Comparison of ENCODE assay signal across 12 cellular contexts in the genomic region with DNA sequence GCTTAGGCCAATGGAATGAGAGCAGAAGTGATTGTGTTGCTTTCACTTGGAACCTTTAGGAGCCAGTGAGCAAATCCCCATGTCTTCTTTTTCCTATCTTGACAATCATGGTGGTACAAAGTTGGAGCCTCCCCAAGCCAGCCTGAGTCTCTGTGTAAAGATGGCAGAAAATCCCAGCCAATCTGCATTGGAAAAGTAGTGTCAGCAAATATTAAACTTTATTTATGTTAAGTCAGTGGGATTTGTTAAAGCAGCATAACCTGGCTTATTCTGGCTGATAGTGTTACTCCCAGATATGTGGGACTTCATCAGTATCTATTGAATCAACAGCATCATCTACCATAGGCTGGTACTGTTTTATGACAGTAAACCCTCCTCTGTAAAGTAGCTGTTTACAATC. TPM values are rescaled to one million over a fixed set of nuclear protein-coding genes. Genes with fewer than 3 reads are reported as not detected.
DNase-seq lines count a peak whose midpoint lies in the region; ATAC-seq and TF ChIP-seq lines count a peak whose summit lies in the region.
"Had no signal": no experiment of that assay in that cellular context is flagged by ENCODE, and none has a peak within 500 bp of the region (broad histone marks: within the 10 kb centered on the region; RNA-seq: fewer than 3 reads in every experiment).

No MANE protein-coding gene starts in this region.

- intact Hi-C loops in upper lobe of right lung (cut with DNase I) (no loop called here), PC-3 (cut with micrococcal nuclease) (no loop called here)

- ATAC-seq in upper lobe of right lung = no peak
- ATAC-seq in PC-3 = no peak
- ATAC-seq in GM21367 (IDR thresholded peaks at IDR 0.05; ENCODE audit: unreplicated experiment) = no peak
- ATAC-seq: left lung had no signal

- H4K20me1 ChIP-seq in BLaER1 = peaks cover 8% of the 10 kb centered on the region; the same call in 1 of the 2 replicates
- H4K20me1 ChIP-seq in neural progenitor cell (ENCODE audit: low read depth) = peaks cover 25% of the 10 kb centered on the region
- H4K20me1 ChIP-seq in PC-3 (ENCODE audit: low read length) = no peaks in the 10 kb centered on the region

- H3K4me3 ChIP-seq in BLaER1 = no peak overlapping the region
- peak overlapping the region; percentile 89 for H3K4me3 ChIP-seq in NT2/D1 (ENCODE audit: insufficient read length, low read depth)
- H3K4me3 ChIP-seq in fibroblast of pulmonary artery (replicated peaks; ENCODE audit: low read depth, low read length) = peak overlapping the region; percentile 80
- peak overlapping the region; percentile 87 for H3K4me3 ChIP-seq in neural progenitor cell
- H3K4me3 ChIP-seq in upper lobe of right lung = no peak overlapping the region
- no peak overlapping the region for H3K4me3 ChIP-seq in PC-3 (ENCODE audit: low read length)
- H3K4me3 ChIP-seq: SK-N-MC had no signal

- H3K27me3 Mint-ChIP-seq in neural progenitor cell (ENCODE audit: insufficient read depth, low read depth) = peaks cover 3% of the 10 kb centered on the region

- H3K9me2 ChIP-seq in PC-3 (replicated peaks; ENCODE audit: low read length) = no peaks in the 10 kb centered on the region

- H3K36me3 ChIP-seq in BLaER1 (no peaks in the 10 kb centered on the region), NT2/D1 (ENCODE audit: insufficient read depth, insufficient read length, low read length) (peaks cover 34% of the 10 kb centered on the region), neural progenitor cell (no peaks in the 10 kb centered on the region), upper lobe of right lung (no peaks in the 10 kb centered on the region), PC-3 (ENCODE audit: low read depth, low read length) (no peaks in the 10 kb centered on the region)
- H3K36me3 ChIP-seq: left lung had no signal

- no peak overlapping the region for H3K27ac Mint-ChIP-seq in neural progenitor cell

- DNase-seq in NT2/D1 (ENCODE audit: low read depth, low spot score) (no peak), fibroblast of pulmonary artery (ENCODE audit: low read depth) (no peak), neural progenitor cell (ENCODE audit: low spot score) (no peak), upper lobe of right lung (no peak), PC-3 (no peak), G401 (ENCODE audit: low spot score) (no peak)
- DNase-seq: DMS79; left lung; stimulated activated CD8-positive, alpha-beta memory T cell treated with anti-CD3 and anti-CD28 coated beads, Interleukin-4, amount 100 ng/mL, for 48 hours had no signal

- H3K36me3 Mint-ChIP-seq in neural progenitor cell = peaks cover 6% of the 10 kb centered on the region

- POLR2A ChIA-PET in PC-3 (lab: Charles Lee; ENCODE audit: unreplicated experiment) = no interaction called here

- TF ChIP-seq CTCF in fibroblast of pulmonary artery (IDR thresholded peaks at IDR 0.05; ENCODE audit: low read length, missing control alignments) (no peak), neural progenitor cell (IDR thresholded peaks at IDR 0.05) (no peak), upper lobe of right lung (IDR thresholded peaks at IDR 0.05) (no peak), PC-3 (conservative IDR thresholded peaks at IDR 0.05; ENCODE audit: low read depth, low read length) (no peak)

- H3K9me3 ChIP-seq in BLaER1 (no peaks in the 10 kb centered on the region), NT2/D1 (ENCODE audit: insufficient read depth, low read length) (no peaks in the 10 kb centered on the region), neural progenitor cell (ENCODE audit: low read depth) (no peaks in the 10 kb centered on the region), upper lobe of right lung (no peaks in the 10 kb centered on the region), PC-3 (ENCODE audit: low read length) (no peaks in the 10 kb centered on the region)
- H3K9me3 ChIP-seq: left lung had no signal

- no TSS peak for BruUV-seq in PC-3 (replicated peaks; lab: Mats Ljungman, UMichigan)

- H3K27me3 ChIP-seq in BLaER1 = peaks cover 23% of the 10 kb centered on the region
- no peaks in the 10 kb centered on the region for H3K27me3 ChIP-seq in NT2/D1 (ENCODE audit: insufficient read depth, insufficient read length)
- peaks cover 17% of the 10 kb centered on the region for H3K27me3 ChIP-seq in neural progenitor cell
- peaks cover 12% of the 10 kb centered on the region for H3K27me3 ChIP-seq in upper lobe of right lung
- H3K27me3 ChIP-seq in PC-3 (ENCODE audit: low read length) = no peaks in the 10 kb centered on the region

- H3K79me2 ChIP-seq in neural progenitor cell (ENCODE audit: low read depth) = peaks cover 50% of the 10 kb centered on the region
- H3K79me2 ChIP-seq in PC-3 (ENCODE audit: low read length) = peaks cover 23% of the 10 kb centered on the region

- H2AFZ ChIP-seq in neural progenitor cell (replicated peaks) (no peak overlapping the region), PC-3 (ENCODE audit: low read length) (no peak overlapping the region)

- H3K27ac ChIP-seq in BLaER1 (no peak overlapping the region), neural progenitor cell (no peak overlapping the region), upper lobe of right lung (no peak overlapping the region), PC-3 (ENCODE audit: low read length) (no peak overlapping the region)
- H3K27ac ChIP-seq: left lung, SK-N-MC had no signal

- peak overlapping the region; percentile 84 for H3K4me3 Mint-ChIP-seq in neural progenitor cell

- 0 out of 2 replicates have a peak overlapping the region, but pooled peaks have one; percentile 97 for H3K9ac ChIP-seq in BLaER1
- peak overlapping the region; percentile 99 for H3K9ac ChIP-seq in NT2/D1 (ENCODE audit: insufficient read length, low read depth)
- no peak overlapping the region for H3K9ac ChIP-seq in neural progenitor cell
- H3K9ac ChIP-seq in PC-3 (ENCODE audit: low read length) = no peak overlapping the region

- H3K4me2 ChIP-seq in BLaER1 (peak overlapping the region; percentile 95), neural progenitor cell (peak overlapping the region; percentile 85), PC-3 (ENCODE audit: low read length) (no peak overlapping the region)

- no peaks in the 10 kb centered on the region for H3K9me3 Mint-ChIP-seq in neural progenitor cell

- CTCF ChIA-PET in PC-3 (lab: Charles Lee) = no interaction called here

- H3F3A ChIP-seq in neural progenitor cell (ENCODE audit: low read depth) = peaks cover 30% of the 10 kb centered on the region
- H3F3A ChIP-seq in PC-3 (ENCODE audit: low read length, unreplicated experiment) = no peaks in the 10 kb centered on the region

- H3K4me1 Mint-ChIP-seq in neural progenitor cell = peaks cover 56% of the 10 kb centered on the region

- in situ Hi-C loops in G401 (cut with HindIII; ENCODE audit: low sequenced_read_pairs) = no loop called here

- H3K4me1 ChIP-seq in BLaER1 (peaks cover 55% of the 10 kb centered on the region), NT2/D1 (ENCODE audit: insufficient read depth, insufficient read length) (peaks cover 9% of the 10 kb centered on the region), neural progenitor cell (peaks cover 37% of the 10 kb centered on the region), upper lobe of right lung (peaks cover 7% of the 10 kb centered on the region), PC-3 (ENCODE audit: insufficient read depth, low read length) (peaks cover 23% of the 10 kb centered on the region)

RNA-seq across cellular contexts. Expression of gene NUAK1, which starts 2.2 kb away (rescaled TPM):
- total RNA-seq in neural progenitor cell (ENCODE audit: low replicate concordance) (11.9 and 18.8 TPM in 2 replicates), upper lobe of right lung (40.8 TPM), PC-3 (2014; rRNA removed) (9.8 and 11.0 TPM in 2 replicates)
- total RNA-seq in G401 (2014; rRNA removed; shearing (Covaris generic)) = 8.0 and 20.4 TPM in 2 replicates

Comparison
In these comparisons a context has a peak if more than half of its experiments do, and no peak if none do; other contexts are left out.
1. H3K4me3 ChIP-seq: peak in NT2/D1 (single experiment), fibroblast of pulmonary artery (single experiment) and neural progenitor cell (single experiment); none in BLaER1 (single experiment), upper lobe of right lung (single experiment) and PC-3 (single experiment).
2. H3K9ac ChIP-seq: peak in BLaER1 (single experiment) and NT2/D1 (single experiment); none in neural progenitor cell (single experiment) and PC-3 (single experiment).